In the genomic region with DNA sequence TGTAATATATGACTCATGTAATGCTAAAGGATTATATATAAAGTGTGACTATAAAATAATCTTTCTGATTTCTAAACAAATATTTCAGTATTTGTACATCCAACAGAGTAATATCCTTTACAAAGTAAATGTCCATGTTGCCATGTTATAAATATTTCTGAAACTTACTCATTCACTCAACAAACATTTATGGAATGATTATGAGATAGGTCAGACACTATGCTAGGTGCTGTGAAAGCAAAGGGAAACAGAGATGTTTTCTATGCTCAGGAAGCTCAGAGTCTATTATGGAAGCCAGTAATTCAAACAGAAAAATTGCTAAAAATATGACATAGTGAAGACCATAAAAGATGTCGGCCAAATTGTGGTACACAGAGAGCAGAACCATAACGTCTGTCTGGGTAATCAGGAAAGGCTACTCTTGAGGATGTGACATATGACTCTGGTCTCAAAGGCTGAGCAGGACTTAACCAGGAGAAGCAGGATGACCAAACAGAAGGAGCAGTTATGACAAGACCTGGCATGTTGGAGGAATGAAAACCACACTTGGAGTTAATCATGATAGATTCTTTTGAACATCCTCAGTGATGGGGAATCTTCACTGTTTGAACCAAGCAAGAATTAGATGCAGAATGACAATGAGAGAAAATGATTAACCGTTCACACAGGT, we compare ENCODE assay signal across 1 cellular context.
TF ChIP-seq lines count a peak whose summit lies in the region.

No MANE protein-coding gene starts in this region.

TF ChIP-seq in IMR-90, 13 proteins besides CTCF, POLR2A, EP300 and RAD21:
- TF ChIP-seq, protein P1, sequence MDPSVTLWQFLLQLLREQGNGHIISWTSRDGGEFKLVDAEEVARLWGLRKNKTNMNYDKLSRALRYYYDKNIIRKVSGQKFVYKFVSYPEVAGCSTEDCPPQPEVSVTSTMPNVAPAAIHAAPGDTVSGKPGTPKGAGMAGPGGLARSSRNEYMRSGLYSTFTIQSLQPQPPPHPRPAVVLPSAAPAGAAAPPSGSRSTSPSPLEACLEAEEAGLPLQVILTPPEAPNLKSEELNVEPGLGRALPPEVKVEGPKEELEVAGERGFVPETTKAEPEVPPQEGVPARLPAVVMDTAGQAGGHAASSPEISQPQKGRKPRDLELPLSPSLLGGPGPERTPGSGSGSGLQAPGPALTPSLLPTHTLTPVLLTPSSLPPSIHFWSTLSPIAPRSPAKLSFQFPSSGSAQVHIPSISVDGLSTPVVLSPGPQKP (IDR thresholded peaks at IDR 0.05; ENCODE audit: borderline replicate concordance, low read depth, low read length), result no peak
- TF ChIP-seq RCOR1 (IDR thresholded peaks at IDR 0.05; ENCODE audit: insufficient replicate concordance, low read length) (no peak), MAZ (IDR thresholded peaks at IDR 0.05; ENCODE audit: borderline replicate concordance, low read depth, low read length) (no peak), MAFK (IDR thresholded peaks at IDR 0.05; ENCODE audit: low read depth, low read length) (no peak), FOS (IDR thresholded peaks at IDR 0.05; ENCODE audit: low read depth, low read length) (no peak), NFE2L2 (IDR thresholded peaks at IDR 0.05; ENCODE audit: low read depth, low read length) (no peak)
- TF ChIP-seq, protein P2, sequence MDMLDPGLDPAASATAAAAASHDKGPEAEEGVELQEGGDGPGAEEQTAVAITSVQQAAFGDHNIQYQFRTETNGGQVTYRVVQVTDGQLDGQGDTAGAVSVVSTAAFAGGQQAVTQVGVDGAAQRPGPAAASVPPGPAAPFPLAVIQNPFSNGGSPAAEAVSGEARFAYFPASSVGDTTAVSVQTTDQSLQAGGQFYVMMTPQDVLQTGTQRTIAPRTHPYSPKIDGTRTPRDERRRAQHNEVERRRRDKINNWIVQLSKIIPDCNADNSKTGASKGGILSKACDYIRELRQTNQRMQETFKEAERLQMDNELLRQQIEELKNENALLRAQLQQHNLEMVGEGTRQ (IDR thresholded peaks at IDR 0.05; ENCODE audit: low read depth, low read length), result no peak
TF ChIP-seq in IMR-90: peak in this region for 0.
